1 cellular context compared by ENCODE assay signal in the genomic region with DNA sequence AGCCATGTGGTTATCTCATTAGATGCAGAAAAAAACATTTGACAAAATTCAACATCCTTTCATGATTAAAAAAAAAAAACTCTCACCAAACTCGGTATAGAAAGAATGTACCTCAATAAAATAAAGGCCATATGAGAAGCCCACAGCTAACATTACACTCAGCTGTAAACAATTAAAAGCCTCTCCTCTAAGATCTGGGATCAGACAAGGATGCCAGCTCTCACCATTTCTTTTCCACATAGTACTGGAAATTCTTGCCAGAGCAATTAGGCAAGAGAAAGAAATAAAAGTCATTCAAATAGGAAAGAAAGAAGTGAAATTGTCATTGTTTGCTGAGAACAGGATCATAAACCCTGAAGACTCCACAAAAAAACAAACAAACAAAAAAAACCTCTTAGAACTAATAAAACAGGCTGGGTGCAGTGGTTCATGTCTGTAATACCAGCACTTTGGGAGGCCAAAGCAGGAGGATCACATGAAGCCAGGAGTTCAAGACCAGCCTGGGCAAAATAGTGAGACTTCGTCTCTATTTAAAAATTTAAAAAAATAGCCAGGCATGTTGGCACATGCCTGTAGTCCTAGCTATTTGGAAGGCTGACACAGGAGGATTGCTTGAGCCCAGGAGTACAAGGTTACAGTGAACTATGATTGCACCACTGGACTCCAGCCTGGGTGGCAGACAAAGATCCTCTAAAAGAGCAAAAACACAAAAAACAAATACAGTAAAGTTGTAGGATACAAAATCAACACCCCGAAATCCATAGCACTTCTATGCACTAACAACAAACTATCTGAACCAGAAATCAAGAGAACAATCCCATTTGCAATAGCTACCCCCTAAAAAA.
TF ChIP-seq lines count a peak whose summit lies in the region.

No MANE protein-coding gene starts in this region.

TF ChIP-seq in HepG2, 621 proteins besides CTCF, POLR2A, EP300 and RAD21 (continued from another document and continues in another):
- TF ChIP-seq MNT (IDR thresholded peaks at IDR 0.05) (no peak), ZNF232 (CRISPR knock-in tag; IDR thresholded peaks at IDR 0.05; ENCODE audit: borderline replicate concordance) (no peak), ZNF510 (CRISPR knock-in tag; IDR thresholded peaks at IDR 0.05; ENCODE audit: low read depth) (no peak), MXD4 (CRISPR knock-in tag; IDR thresholded peaks at IDR 0.05) (0 out of 2 replicates have a peak, but pooled peaks have one; percentile 28), ATF2 (CRISPR knock-in tag; IDR thresholded peaks at IDR 0.05) (peak; percentile 59; the same call in 1 of the 2 replicates), KAT8 (CRISPR knock-in tag; IDR thresholded peaks at IDR 0.05) (peak; percentile 74), ERF (CRISPR knock-in tag; IDR thresholded peaks at IDR 0.05) (peak; percentile 89; the same call in 1 of the 2 replicates), ZNF136 (CRISPR knock-in tag; IDR thresholded peaks at IDR 0.05; ENCODE audit: low read depth) (0 out of 2 replicates have a peak, but pooled peaks have one; percentile 73), ZBTB20 (CRISPR knock-in tag; IDR thresholded peaks at IDR 0.05; ENCODE audit: borderline replicate concordance, low read depth) (peak; percentile 38; the same call in 1 of the 2 replicates), ARNT2 (CRISPR knock-in tag; IDR thresholded peaks at IDR 0.05; ENCODE audit: low read depth) (peak; percentile 38; the same call in 1 of the 2 replicates), GATAD2A (CRISPR knock-in tag; IDR thresholded peaks at IDR 0.05) (peak; percentile 89), ZSCAN5A (CRISPR knock-in tag; IDR thresholded peaks at IDR 0.05; ENCODE audit: borderline replicate concordance) (0 out of 2 replicates have a peak, but pooled peaks have one; percentile 63), KLF12 (CRISPR knock-in tag; IDR thresholded peaks at IDR 0.05; ENCODE audit: borderline replicate concordance) (no peak), ZNF317 (CRISPR knock-in tag; IDR thresholded peaks at IDR 0.05) (peak; percentile 61; the same call in 1 of the 2 replicates), ZNF280D (CRISPR knock-in tag; IDR thresholded peaks at IDR 0.05) (peak; percentile 57; the same call in 1 of the 2 replicates), ZNF10 (CRISPR knock-in tag; IDR thresholded peaks at IDR 0.05; ENCODE audit: borderline replicate concordance, low read depth) (no peak), GTF3A (CRISPR knock-in tag; conservative IDR thresholded peaks at IDR 0.05) (no peak), ZNF589 (CRISPR knock-in tag; conservative IDR thresholded peaks at IDR 0.05) (no peak), ZNF556 (CRISPR knock-in tag; IDR thresholded peaks at IDR 0.05; ENCODE audit: borderline replicate concordance) (0 out of 2 replicates have a peak, but pooled peaks have one; percentile 35), ZNF264 (CRISPR knock-in tag; IDR thresholded peaks at IDR 0.05) (peak; percentile 89), ZNF614 (CRISPR knock-in tag; IDR thresholded peaks at IDR 0.05; ENCODE audit: borderline replicate concordance) (0 out of 2 replicates have a peak, but pooled peaks have one; percentile 65), ZNF557 (CRISPR knock-in tag; IDR thresholded peaks at IDR 0.05) (no peak), ELF3 (CRISPR knock-in tag; IDR thresholded peaks at IDR 0.05) (peak; percentile 13; the same call in 1 of the 2 replicates), ZNF3 (CRISPR knock-in tag; IDR thresholded peaks at IDR 0.05) (peak; percentile 71; the same call in 1 of the 2 replicates), ZKSCAN8 (CRISPR knock-in tag; IDR thresholded peaks at IDR 0.05; ENCODE audit: borderline replicate concordance) (peak; percentile 29; the same call in 1 of the 2 replicates), ZMAT5 (CRISPR knock-in tag; IDR thresholded peaks at IDR 0.05; ENCODE audit: borderline replicate concordance, low read depth) (no peak), DR1 (CRISPR knock-in tag; IDR thresholded peaks at IDR 0.05) (no peak), ZNF841 (CRISPR knock-in tag; IDR thresholded peaks at IDR 0.05; ENCODE audit: borderline replicate concordance) (no peak), DPF2 (CRISPR knock-in tag; IDR thresholded peaks at IDR 0.05; ENCODE audit: borderline replicate concordance, low read depth) (peak; percentile 71; the same call in 1 of the 2 replicates), RFXANK (CRISPR knock-in tag; IDR thresholded peaks at IDR 0.05) (no peak), E2F1 (CRISPR knock-in tag; IDR thresholded peaks at IDR 0.05) (no peak; the same call in 1 of the 2 replicates), ZFY (CRISPR knock-in tag; IDR thresholded peaks at IDR 0.05) (peak; percentile 35; the same call in 1 of the 2 replicates), SIX1 (CRISPR knock-in tag; IDR thresholded peaks at IDR 0.05; ENCODE audit: borderline replicate concordance) (no peak), ISL2 (CRISPR knock-in tag; IDR thresholded peaks at IDR 0.05) (peak; percentile 92), ZSCAN31 (CRISPR knock-in tag; IDR thresholded peaks at IDR 0.05; ENCODE audit: low read depth) (no peak), ZNF256 (CRISPR knock-in tag; conservative IDR thresholded peaks at IDR 0.05) (0 out of 2 replicates have a peak, but pooled peaks have one; percentile 50), MED13 (CRISPR knock-in tag; IDR thresholded peaks at IDR 0.05) (peak; percentile 72; the same call in 1 of the 2 replicates), ZNF205 (CRISPR knock-in tag; IDR thresholded peaks at IDR 0.05) (no peak), ZNF251 (CRISPR knock-in tag; IDR thresholded peaks at IDR 0.05) (no peak), GFI1 (CRISPR knock-in tag; IDR thresholded peaks at IDR 0.05; ENCODE audit: borderline replicate concordance) (0 out of 2 replicates have a peak, but pooled peaks have one; percentile 35), ZNF253 (CRISPR knock-in tag; IDR thresholded peaks at IDR 0.05; ENCODE audit: borderline replicate concordance) (no peak), NFE2L2 (IDR thresholded peaks at IDR 0.05; ENCODE audit: low read length) (no peak), SMC3 (IDR thresholded peaks at IDR 0.05; ENCODE audit: low read length) (peak; percentile 27; the same call in 1 of the 2 replicates), SMAD3 (CRISPR knock-in tag; IDR thresholded peaks at IDR 0.05) (peak; percentile 83), CENPT (CRISPR knock-in tag; IDR thresholded peaks at IDR 0.05; ENCODE audit: low read depth) (no peak), ZMYM4 (CRISPR knock-in tag; IDR thresholded peaks at IDR 0.05) (peak; percentile 98), POGZ (CRISPR knock-in tag; IDR thresholded peaks at IDR 0.05) (peak; percentile 97), ZFP1 (CRISPR knock-in tag; IDR thresholded peaks at IDR 0.05) (0 out of 2 replicates have a peak, but pooled peaks have one; percentile 76)
- TF ChIP-seq, protein P1, sequence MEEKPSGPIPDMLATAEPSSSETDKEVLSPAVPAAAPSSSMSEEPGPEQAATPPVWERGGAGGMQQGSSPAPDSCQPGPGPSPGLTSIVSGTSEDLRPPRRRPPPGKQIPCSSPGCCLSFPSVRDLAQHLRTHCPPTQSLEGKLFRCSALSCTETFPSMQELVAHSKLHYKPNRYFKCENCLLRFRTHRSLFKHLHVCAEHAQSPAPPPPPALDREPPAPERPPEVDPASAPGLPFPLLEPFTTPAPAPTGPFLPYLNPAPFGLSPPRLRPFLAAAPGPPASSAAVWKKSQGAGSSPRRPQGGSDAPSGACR (CRISPR knock-in tag; IDR thresholded peaks at IDR 0.05): peak; percentile 39
- TF ChIP-seq, protein P2, sequence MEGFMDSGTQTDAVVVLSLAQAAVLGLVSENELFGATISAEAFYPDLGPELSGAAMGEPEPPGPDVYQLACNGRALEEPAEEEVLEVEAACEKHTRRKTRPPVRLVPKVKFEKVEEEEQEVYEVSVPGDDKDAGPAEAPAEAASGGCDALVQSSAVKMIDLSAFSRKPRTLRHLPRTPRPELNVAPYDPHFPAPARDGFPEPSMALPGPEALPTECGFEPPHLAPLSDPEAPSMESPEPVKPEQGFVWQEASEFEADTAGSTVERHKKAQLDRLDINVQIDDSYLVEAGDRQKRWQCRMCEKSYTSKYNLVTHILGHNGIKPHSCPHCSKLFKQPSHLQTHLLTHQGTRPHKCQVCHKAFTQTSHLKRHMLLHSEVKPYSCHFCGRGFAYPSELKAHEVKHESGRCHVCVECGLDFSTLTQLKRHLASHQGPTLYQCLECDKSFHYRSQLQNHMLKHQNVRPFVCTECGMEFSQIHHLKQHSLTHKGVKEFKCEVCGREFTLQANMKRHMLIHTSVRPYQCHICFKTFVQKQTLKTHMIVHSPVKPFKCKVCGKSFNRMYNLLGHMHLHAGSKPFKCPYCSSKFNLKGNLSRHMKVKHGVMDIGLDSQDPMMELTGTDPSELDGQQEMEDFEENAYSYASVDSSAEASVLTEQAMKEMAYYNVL (CRISPR knock-in tag; IDR thresholded peaks at IDR 0.05; ENCODE audit: borderline replicate concordance): 0 out of 2 replicates have a peak, but pooled peaks have one; percentile 66
- TF ChIP-seq, protein P3, sequence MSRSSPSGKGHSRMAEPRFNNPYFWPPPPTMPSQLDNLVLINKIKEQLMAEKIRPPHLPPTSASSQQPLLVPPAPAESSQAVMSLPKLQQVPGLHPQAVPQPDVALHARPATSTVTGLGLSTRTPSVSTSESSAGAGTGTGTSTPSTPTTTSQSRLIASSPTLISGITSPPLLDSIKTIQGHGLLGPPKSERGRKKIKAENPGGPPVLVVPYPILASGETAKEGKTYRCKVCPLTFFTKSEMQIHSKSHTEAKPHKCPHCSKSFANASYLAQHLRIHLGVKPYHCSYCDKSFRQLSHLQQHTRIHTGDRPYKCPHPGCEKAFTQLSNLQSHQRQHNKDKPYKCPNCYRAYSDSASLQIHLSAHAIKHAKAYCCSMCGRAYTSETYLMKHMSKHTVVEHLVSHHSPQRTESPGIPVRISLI (CRISPR knock-in tag; IDR thresholded peaks at IDR 0.05; ENCODE audit: borderline replicate concordance): peak; percentile 80; the same call in 1 of the 2 replicates
